In genomic region chr14:81384900-81385299, GRCh38 we compare ENCODE assay signal across 10 cellular contexts. TPM values are rescaled to one million over a fixed set of nuclear protein-coding genes. Genes with fewer than 3 reads are reported as not detected.
DNase-seq lines count a peak whose midpoint lies in the region; ATAC-seq, FAIRE-seq and TF ChIP-seq lines count a peak whose summit lies in the region.
"Had no signal": no experiment of that assay in that cellular context is flagged by ENCODE, and none has a peak within 500 bp of the region (broad histone marks: within the 10 kb centered on the region; RNA-seq: fewer than 3 reads in every experiment).

No MANE protein-coding gene starts in this region.

- H3K27ac Mint-ChIP-seq in astrocyte (ENCODE audit: unreplicated experiment) = no peak overlapping the region
- H3K27ac Mint-ChIP-seq: CD4-positive, alpha-beta T cell; nephron progenitor cell had no signal

- no peak overlapping the region for H3K27ac ChIP-seq in astrocyte (ENCODE audit: low read depth, low read length)

- H3K4me1 Mint-ChIP-seq in astrocyte (ENCODE audit: low read depth, unreplicated experiment) = peaks cover 6% of the 10 kb centered on the region

- H3K4me3 ChIP-seq in AG10803 (ENCODE audit: low read length) (no peak overlapping the region), astrocyte (ENCODE audit: insufficient read depth, low read depth, low read length) (no peak overlapping the region)

- no peaks in the 10 kb centered on the region for H3K79me2 ChIP-seq in astrocyte (ENCODE audit: insufficient read depth, low read length)

- H2AFZ ChIP-seq in astrocyte (ENCODE audit: low read depth, low read length) = no peak overlapping the region

- H3K9ac ChIP-seq in astrocyte (ENCODE audit: low read length) = no peak overlapping the region

- peaks cover 2% of the 10 kb centered on the region for H3K27me3 Mint-ChIP-seq in astrocyte (ENCODE audit: low read depth, unreplicated experiment)
- H3K27me3 Mint-ChIP-seq: CD4-positive, alpha-beta T cell had no signal

- ATAC-seq in GM21723 (IDR thresholded peaks at IDR 0.05; ENCODE audit: unreplicated experiment) (no peak), GM18505 (IDR thresholded peaks at IDR 0.05; ENCODE audit: unreplicated experiment) (no peak)

- no peaks in the 10 kb centered on the region for H4K20me1 ChIP-seq in astrocyte (ENCODE audit: insufficient read depth, low read length)

- peaks cover 3% of the 10 kb centered on the region for H3K27me3 ChIP-seq in astrocyte (ENCODE audit: insufficient read depth, low read length)

- no peak for TF ChIP-seq CTCF in AG10803 (conservative IDR thresholded peaks at IDR 0.05; ENCODE audit: low read length)
- TF ChIP-seq CTCF in astrocyte (IDR thresholded peaks at IDR 0.05; ENCODE audit: insufficient read depth, low read depth, low read length) = no peak

- no peak overlapping the region for H3K4me2 ChIP-seq in astrocyte (ENCODE audit: low read length)

- H3K4me3 Mint-ChIP-seq in astrocyte (ENCODE audit: unreplicated experiment) = no peak overlapping the region
- H3K4me3 Mint-ChIP-seq: CD4-positive, alpha-beta T cell; nephron progenitor cell had no signal

- no peaks in the 10 kb centered on the region for H3K36me3 Mint-ChIP-seq in astrocyte (ENCODE audit: low read depth, unreplicated experiment)

- DNase-seq in AG10803 (ENCODE audit: low read depth) (peak; percentile 84), NCI-H1105 treated with DMSO at 0.1 percent for 48 hours (lab: John Stamatoyannopoulos, UW) (peak; percentile 59), astrocyte (ENCODE audit: low read depth) (peak; percentile 95), kidney glomerular epithelial cell (lab: John Stamatoyannopoulos, UW) (peak; percentile 98), mucosa of gallbladder (ENCODE audit: low spot score) (no peak), cortex of kidney (lab: John Stamatoyannopoulos, UW) (no peak)
- DNase-seq: CD4-positive, alpha-beta T cell; nephron progenitor cell had no signal

- no peaks in the 10 kb centered on the region for H3K36me3 ChIP-seq in astrocyte (ENCODE audit: insufficient read depth, low read length)

- no peaks in the 10 kb centered on the region for H3K9me3 ChIP-seq in astrocyte (ENCODE audit: insufficient read depth, low read depth, low read length)

- H3K4me1 ChIP-seq in astrocyte (ENCODE audit: insufficient read depth, low read length) = peaks cover 7% of the 10 kb centered on the region

- H3K9me3 Mint-ChIP-seq in astrocyte (ENCODE audit: unreplicated experiment) = peaks cover 6% of the 10 kb centered on the region

- no peak for FAIRE-seq in astrocyte (lab: Jason Lieb, UNC)

- TF ChIP-seq POLR2A in GM18505 (IDR thresholded peaks at IDR 0.05; ENCODE audit: borderline replicate concordance, extremely low read depth, insufficient read depth, insufficient read length) = no peak

RNA-seq across cellular contexts. Expression of gene STON2, which starts 15.2 kb away (rescaled TPM):
- total RNA-seq in astrocyte (39.7 and 52.9 TPM in 2 replicates), mucosa of gallbladder (41.3 TPM)
- total RNA-seq: CD4-positive, alpha-beta T cell had no signal

Comparison
In these comparisons a context has a peak if more than half of its experiments do, and no peak if none do; other contexts are left out.
1. DNase-seq: peak in AG10803 (single experiment), NCI-H1105 treated with DMSO at 0.1 percent for 48 hours (single experiment), astrocyte (single experiment) and kidney glomerular epithelial cell (single experiment); none in mucosa of gallbladder (single experiment) and cortex of kidney (single experiment).